In the genomic region with DNA sequence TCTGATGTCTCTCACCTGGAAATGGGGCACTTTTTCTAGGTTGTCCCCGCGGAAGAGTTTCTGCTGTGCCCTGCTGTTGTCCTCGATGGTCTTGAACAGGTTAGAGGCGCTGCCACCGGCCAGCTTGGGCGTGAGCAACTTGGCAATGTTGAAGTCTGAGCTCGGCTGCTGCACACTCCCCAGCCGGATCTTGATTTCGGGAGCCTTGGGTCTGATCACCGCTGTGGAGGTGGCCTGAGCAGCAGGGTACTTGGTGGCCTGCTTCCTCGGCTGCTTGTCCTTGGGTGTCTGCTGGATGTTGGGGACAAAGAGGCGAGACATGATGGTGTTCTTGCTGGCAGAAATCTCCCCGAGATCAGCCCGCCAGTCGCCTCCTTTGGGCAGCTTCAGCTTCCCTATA, we compare ENCODE assay signal across 3 cellular contexts.
TF ChIP-seq lines count a peak whose summit lies in the region.

No MANE protein-coding gene starts in this region.

TF ChIP-seq in SK-N-SH, 30 proteins besides CTCF, POLR2A, EP300 and RAD21:
- TF ChIP-seq TCF12 (IDR thresholded peaks at IDR 0.05), result no peak
- TF ChIP-seq, protein P1, sequence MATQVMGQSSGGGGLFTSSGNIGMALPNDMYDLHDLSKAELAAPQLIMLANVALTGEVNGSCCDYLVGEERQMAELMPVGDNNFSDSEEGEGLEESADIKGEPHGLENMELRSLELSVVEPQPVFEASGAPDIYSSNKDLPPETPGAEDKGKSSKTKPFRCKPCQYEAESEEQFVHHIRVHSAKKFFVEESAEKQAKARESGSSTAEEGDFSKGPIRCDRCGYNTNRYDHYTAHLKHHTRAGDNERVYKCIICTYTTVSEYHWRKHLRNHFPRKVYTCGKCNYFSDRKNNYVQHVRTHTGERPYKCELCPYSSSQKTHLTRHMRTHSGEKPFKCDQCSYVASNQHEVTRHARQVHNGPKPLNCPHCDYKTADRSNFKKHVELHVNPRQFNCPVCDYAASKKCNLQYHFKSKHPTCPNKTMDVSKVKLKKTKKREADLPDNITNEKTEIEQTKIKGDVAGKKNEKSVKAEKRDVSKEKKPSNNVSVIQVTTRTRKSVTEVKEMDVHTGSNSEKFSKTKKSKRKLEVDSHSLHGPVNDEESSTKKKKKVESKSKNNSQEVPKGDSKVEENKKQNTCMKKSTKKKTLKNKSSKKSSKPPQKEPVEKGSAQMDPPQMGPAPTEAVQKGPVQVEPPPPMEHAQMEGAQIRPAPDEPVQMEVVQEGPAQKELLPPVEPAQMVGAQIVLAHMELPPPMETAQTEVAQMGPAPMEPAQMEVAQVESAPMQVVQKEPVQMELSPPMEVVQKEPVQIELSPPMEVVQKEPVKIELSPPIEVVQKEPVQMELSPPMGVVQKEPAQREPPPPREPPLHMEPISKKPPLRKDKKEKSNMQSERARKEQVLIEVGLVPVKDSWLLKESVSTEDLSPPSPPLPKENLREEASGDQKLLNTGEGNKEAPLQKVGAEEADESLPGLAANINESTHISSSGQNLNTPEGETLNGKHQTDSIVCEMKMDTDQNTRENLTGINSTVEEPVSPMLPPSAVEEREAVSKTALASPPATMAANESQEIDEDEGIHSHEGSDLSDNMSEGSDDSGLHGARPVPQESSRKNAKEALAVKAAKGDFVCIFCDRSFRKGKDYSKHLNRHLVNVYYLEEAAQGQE (IDR thresholded peaks at IDR 0.05; ENCODE audit: low read depth, low read length), result no peak
- TF ChIP-seq TAF1 (IDR thresholded peaks at IDR 0.05; ENCODE audit: borderline replicate concordance, low read depth, low read length), result no peak
- no peak for TF ChIP-seq FOXM1 (IDR thresholded peaks at IDR 0.05; ENCODE audit: low read depth)
- TF ChIP-seq FOXJ3 (CRISPR knock-in tag; IDR thresholded peaks at IDR 0.05), result no peak
- TF ChIP-seq FOSL2 (IDR thresholded peaks at IDR 0.05; ENCODE audit: borderline replicate concordance, low read depth), result no peak
- TF ChIP-seq, protein P2, sequence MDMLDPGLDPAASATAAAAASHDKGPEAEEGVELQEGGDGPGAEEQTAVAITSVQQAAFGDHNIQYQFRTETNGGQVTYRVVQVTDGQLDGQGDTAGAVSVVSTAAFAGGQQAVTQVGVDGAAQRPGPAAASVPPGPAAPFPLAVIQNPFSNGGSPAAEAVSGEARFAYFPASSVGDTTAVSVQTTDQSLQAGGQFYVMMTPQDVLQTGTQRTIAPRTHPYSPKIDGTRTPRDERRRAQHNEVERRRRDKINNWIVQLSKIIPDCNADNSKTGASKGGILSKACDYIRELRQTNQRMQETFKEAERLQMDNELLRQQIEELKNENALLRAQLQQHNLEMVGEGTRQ (IDR thresholded peaks at IDR 0.05; ENCODE audit: borderline replicate concordance, low read depth, low read length), result no peak
- TF ChIP-seq GABPA (IDR thresholded peaks at IDR 0.05; ENCODE audit: low read depth), result no peak
- TF ChIP-seq, protein P3, sequence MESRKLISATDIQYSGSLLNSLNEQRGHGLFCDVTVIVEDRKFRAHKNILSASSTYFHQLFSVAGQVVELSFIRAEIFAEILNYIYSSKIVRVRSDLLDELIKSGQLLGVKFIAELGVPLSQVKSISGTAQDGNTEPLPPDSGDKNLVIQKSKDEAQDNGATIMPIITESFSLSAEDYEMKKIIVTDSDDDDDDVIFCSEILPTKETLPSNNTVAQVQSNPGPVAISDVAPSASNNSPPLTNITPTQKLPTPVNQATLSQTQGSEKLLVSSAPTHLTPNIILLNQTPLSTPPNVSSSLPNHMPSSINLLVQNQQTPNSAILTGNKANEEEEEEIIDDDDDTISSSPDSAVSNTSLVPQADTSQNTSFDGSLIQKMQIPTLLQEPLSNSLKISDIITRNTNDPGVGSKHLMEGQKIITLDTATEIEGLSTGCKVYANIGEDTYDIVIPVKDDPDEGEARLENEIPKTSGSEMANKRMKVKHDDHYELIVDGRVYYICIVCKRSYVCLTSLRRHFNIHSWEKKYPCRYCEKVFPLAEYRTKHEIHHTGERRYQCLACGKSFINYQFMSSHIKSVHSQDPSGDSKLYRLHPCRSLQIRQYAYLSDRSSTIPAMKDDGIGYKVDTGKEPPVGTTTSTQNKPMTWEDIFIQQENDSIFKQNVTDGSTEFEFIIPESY (IDR thresholded peaks at IDR 0.05; ENCODE audit: borderline replicate concordance, low read depth), result no peak
- TF ChIP-seq GATA2 (CRISPR knock-in tag; IDR thresholded peaks at IDR 0.05), result no peak
- no peak for TF ChIP-seq ELF1 (IDR thresholded peaks at IDR 0.05)

TF ChIP-seq in SK-N-SH treated with all-trans-retinoic acid at 6 μM for 48 hours, 23 proteins besides CTCF, POLR2A, EP300 and RAD21:
- TF ChIP-seq CSDC2 (CRISPR knock-in tag; IDR thresholded peaks at IDR 0.05) (no peak), ESRRG (CRISPR knock-in tag; IDR thresholded peaks at IDR 0.05) (no peak), CREB5 (CRISPR knock-in tag; IDR thresholded peaks at IDR 0.05; ENCODE audit: low read depth) (no peak), ZNF70 (CRISPR knock-in tag; IDR thresholded peaks at IDR 0.05) (no peak), GLIS3 (CRISPR knock-in tag; IDR thresholded peaks at IDR 0.05) (no peak), ZFP30 (CRISPR knock-in tag; IDR thresholded peaks at IDR 0.05) (no peak), BACH2 (CRISPR knock-in tag; IDR thresholded peaks at IDR 0.05; ENCODE audit: borderline replicate concordance) (no peak), TCF4 (CRISPR knock-in tag; IDR thresholded peaks at IDR 0.05; ENCODE audit: borderline replicate concordance) (no peak), TOX (CRISPR knock-in tag; IDR thresholded peaks at IDR 0.05; ENCODE audit: borderline replicate concordance) (no peak), ARNTL (CRISPR knock-in tag; IDR thresholded peaks at IDR 0.05; ENCODE audit: borderline replicate concordance, low read depth) (no peak), CSRNP3 (CRISPR knock-in tag; IDR thresholded peaks at IDR 0.05) (no peak), SNAI2 (CRISPR knock-in tag; IDR thresholded peaks at IDR 0.05) (no peak), PPARA (CRISPR knock-in tag; IDR thresholded peaks at IDR 0.05; ENCODE audit: borderline replicate concordance) (no peak), OSR1 (CRISPR knock-in tag; IDR thresholded peaks at IDR 0.05) (no peak), ZFP3 (CRISPR knock-in tag; IDR thresholded peaks at IDR 0.05) (no peak), ISL1 (CRISPR knock-in tag; IDR thresholded peaks at IDR 0.05) (no peak)

TF ChIP-seq in H1, 55 proteins besides CTCF, POLR2A, EP300 and RAD21:
- TF ChIP-seq JUND (IDR thresholded peaks at IDR 0.05; ENCODE audit: low read length), result no peak
- TF ChIP-seq TCF12 (IDR thresholded peaks at IDR 0.05; ENCODE audit: low read depth, low read length), result no peak
- no peak for TF ChIP-seq POU5F1 (IDR thresholded peaks at IDR 0.05; ENCODE audit: low read depth, low read length)
- TF ChIP-seq CHD1 (IDR thresholded peaks at IDR 0.05; ENCODE audit: low read depth, low read length), result no peak
- TF ChIP-seq YY1 (IDR thresholded peaks at IDR 0.05; ENCODE audit: low read depth, low read length), result no peak
- no peak for TF ChIP-seq NANOG (IDR thresholded peaks at IDR 0.05; ENCODE audit: insufficient read depth, low read depth, low read length, poor library complexity, severe bottlenecking)
- no peak for TF ChIP-seq FOSL1 (IDR thresholded peaks at IDR 0.05; ENCODE audit: insufficient read depth, low read depth, low read length)
- no peak for TF ChIP-seq ASH2L (IDR thresholded peaks at IDR 0.05; ENCODE audit: low read length)
